Comparison of ENCODE assay signal across 18 cellular contexts in genomic region chr16:15967655-15968315, GRCh38.
"Had no signal": no experiment of that assay in that cellular context is flagged by ENCODE, and none has a peak within 500 bp of the region (broad histone marks: within the 10 kb centered on the region; RNA-seq: fewer than 3 reads in every experiment).

No MANE protein-coding gene starts in this region.

- H3K4me2 ChIP-seq: neural progenitor cell, smooth muscle cell had no signal

- H3K27ac ChIP-seq: coronary artery, neural progenitor cell had no signal

- H3K4me3 ChIP-seq: coronary artery, mucosa of descending colon, neural progenitor cell, psoas muscle, smooth muscle cell, stomach had no signal

- H3K9ac ChIP-seq: neural progenitor cell had no signal

- ATAC-seq: activated CD8-positive, alpha-beta T cell treated with anti-CD3 and anti-CD28 coated beads for 36 hours; naive thymus-derived CD4-positive, alpha-beta T cell had no signal

- H2AFZ ChIP-seq: neural progenitor cell had no signal

- DNase-seq: activated CD4-positive, alpha-beta T cell treated with anti-CD3 and anti-CD28 coated beads, Interleukin-2, amount 10 ng/mL, durations not matched to agents 24 days and 14 days; activated CD8-positive, alpha-beta T cell treated with anti-CD3 and anti-CD28 coated beads for 36 hours; activated naive CD4-positive, alpha-beta T cell treated with anti-CD3 and anti-CD28 coated beads for 36 hours; activated T-cell treated with anti-CD3 and anti-CD28 coated beads, Interleukin-2, amount 50 U/mL, for 1 hour; aorta; mucosa of descending colon; naive thymus-derived CD4-positive, alpha-beta T cell; stimulated activated CD4-positive, alpha-beta T cell treated with anti-CD3 and anti-CD28 coated beads, Interleukin-4, amount 100 ng/mL, for 1 hour; stomach; T-helper 9 cell had no signal

- H3K36me3 ChIP-seq: brain microvascular endothelial cell, neural progenitor cell had no signal

- FAIRE-seq: endometrium had no signal

- H3K4me3 Mint-ChIP-seq: activated CD4-positive, alpha-beta T cell treated with anti-CD3 and anti-CD28 coated beads, Interleukin-2, amount 10 ng/mL, durations not matched to agents 24 days and 14 days; activated CD8-positive, alpha-beta T cell treated with anti-CD3 and anti-CD28 coated beads for 36 hours; activated naive CD4-positive, alpha-beta T cell treated with anti-CD3 and anti-CD28 coated beads for 36 hours; central memory CD8-positive, alpha-beta T cell; naive thymus-derived CD4-positive, alpha-beta T cell; neural progenitor cell; type B pancreatic cell had no signal

- H3K27me3 Mint-ChIP-seq: activated CD4-positive, alpha-beta T cell treated with anti-CD3 and anti-CD28 coated beads, Interleukin-2, amount 10 ng/mL, durations not matched to agents 24 days and 14 days; activated CD8-positive, alpha-beta T cell treated with anti-CD3 and anti-CD28 coated beads for 36 hours; central memory CD8-positive, alpha-beta T cell; naive thymus-derived CD4-positive, alpha-beta T cell; type B pancreatic cell had no signal

- H3K27ac Mint-ChIP-seq: neural progenitor cell had no signal

- H3K9me3 Mint-ChIP-seq: type B pancreatic cell had no signal

- H3K27me3 ChIP-seq: brain microvascular endothelial cell, neural progenitor cell, stomach had no signal
